ENCODE assay signal across 10 cellular contexts in genomic region chr6:42315220-42315990, GRCh38.
DNase-seq lines count a peak whose midpoint lies in the region; FAIRE-seq and TF ChIP-seq lines count a peak whose summit lies in the region.
"Had no signal": no experiment of that assay in that cellular context is flagged by ENCODE, and none has a peak within 500 bp of the region (broad histone marks: within the 10 kb centered on the region; RNA-seq: fewer than 3 reads in every experiment).

No MANE protein-coding gene starts in this region.

- H3K4me1 Mint-ChIP-seq in CD8-positive, alpha-beta memory T cell, result peaks cover 62 to 77% (median 73%) of the 10 kb centered on the region in 3 donors

- H3K36me3 Mint-ChIP-seq in CD8-positive, alpha-beta memory T cell, result peaks cover 0 to 26% (median 13%) of the 10 kb centered on the region in 3 donors

- 83% methylated on average over 9 of the region's 10 CpGs for WGBS in HUES64
- 83 to 96% methylated on average over 10 of the region's 10 CpGs for WGBS in tibial nerve, 2 donors

- in situ Hi-C loops in brain microvascular endothelial cell (cut with HindIII; ENCODE audit: low pct_ligation_motif_present, low sequenced_read_pairs), result no loop called here

- no peak overlapping the region for H3K27ac ChIP-seq in CD8-positive, alpha-beta memory T cell (ENCODE audit: low read depth, low read length)
- H3K27ac ChIP-seq in HUES64 (ENCODE audit: low read depth, low read length), result peak overlapping the region; percentile 89
- peak overlapping the region; percentile 88 for H3K27ac ChIP-seq in brain microvascular endothelial cell
- peak overlapping the region; percentile 83 for H3K27ac ChIP-seq in osteoblast (ENCODE audit: low read depth, low read length)
- H3K27ac ChIP-seq in tibial nerve, result no peak overlapping the region
- H3K27ac ChIP-seq: prostate gland had no signal

- H3K9me3 Mint-ChIP-seq in CD8-positive, alpha-beta memory T cell, result no peaks in the 10 kb centered on the region
- H3K9me3 Mint-ChIP-seq: memory B cell had no signal

- H4K20me1 ChIP-seq in osteoblast (ENCODE audit: insufficient read depth, low read length), result no peaks in the 10 kb centered on the region

- peak overlapping the region in 1 of 7 donors; percentile 3 for H3K4me3 Mint-ChIP-seq in CD8-positive, alpha-beta memory T cell
- H3K4me3 Mint-ChIP-seq: memory B cell had no signal

- peaks cover 9% of the 10 kb centered on the region for H3K79me2 ChIP-seq in osteoblast (ENCODE audit: insufficient read depth, low read length)

- peaks cover 30% of the 10 kb centered on the region for H3K4me1 ChIP-seq in CD8-positive, alpha-beta memory T cell (ENCODE audit: insufficient read depth, low read length)
- H3K4me1 ChIP-seq in HUES64 (ENCODE audit: insufficient read depth, low read length) (peaks cover 33% of the 10 kb centered on the region), osteoblast (ENCODE audit: insufficient read depth, low read length) (peaks cover 46% of the 10 kb centered on the region), tibial nerve (peaks cover 0 to 32% (median 3%) of the 10 kb centered on the region in 4 donors)
- H3K4me1 ChIP-seq: prostate gland had no signal

- peak overlapping the region; percentile 75 for H3K4me2 ChIP-seq in osteoblast (ENCODE audit: insufficient read depth, low read length)

- POLR2A ChIA-PET in CD8-positive, alpha-beta memory T cell (lab: Charles Lee), result no interaction called here

- no peak overlapping the region for H3K4me3 ChIP-seq in CD8-positive, alpha-beta memory T cell (ENCODE audit: low read length)
- no peak overlapping the region for H3K4me3 ChIP-seq in HUES64 (ENCODE audit: low read length)
- no peak overlapping the region for H3K4me3 ChIP-seq in brain microvascular endothelial cell (ENCODE audit: low read depth, low read length)
- peak overlapping the region; percentile 41 for H3K4me3 ChIP-seq in osteoblast (ENCODE audit: insufficient read depth, low read length)
- H3K4me3 ChIP-seq in tibial nerve, result no peak overlapping the region
- H3K4me3 ChIP-seq: prostate gland had no signal

- H2AFZ ChIP-seq in osteoblast (ENCODE audit: low read length), result no peak overlapping the region

- no peaks in the 10 kb centered on the region for H3K36me3 ChIP-seq in CD8-positive, alpha-beta memory T cell (ENCODE audit: insufficient read depth, low read length)
- no peaks in the 10 kb centered on the region for H3K36me3 ChIP-seq in HUES64 (ENCODE audit: insufficient read depth, low read length)
- H3K36me3 ChIP-seq in brain microvascular endothelial cell (replicated peaks), result no peaks in the 10 kb centered on the region
- no peaks in the 10 kb centered on the region for H3K36me3 ChIP-seq in osteoblast (ENCODE audit: insufficient read depth, low read length)
- H3K36me3 ChIP-seq in tibial nerve, result no peaks in the 10 kb centered on the region
- H3K36me3 ChIP-seq: prostate gland had no signal

- TF ChIP-seq POLR2A in GM12891 (IDR thresholded peaks at IDR 0.05; ENCODE audit: low read depth, low read length) (no peak), tibial nerve (IDR thresholded peaks at IDR 0.05) (no peak)

- DNase-seq in CD8-positive, alpha-beta memory T cell, result no peak
- no peak for DNase-seq in brain microvascular endothelial cell
- no peak for DNase-seq in osteoblast (ENCODE audit: insufficient read length, low spot score, missing footprints)
- DNase-seq in effector CD8-positive, alpha-beta T cell (lab: John Stamatoyannopoulos, UW), result no peak
- no peak for DNase-seq in GM12891 (ENCODE audit: insufficient read length, low spot score)
- DNase-seq in tibial nerve (ENCODE audit: low spot score in 2 of 2), result no peak
- DNase-seq: T-helper 9 cell had no signal

- CTCF ChIA-PET in CD8-positive, alpha-beta memory T cell (lab: Charles Lee), result interaction anchor here (1.4 to 1.7 kb wide), 2 partner anchors 59 to 232 kb away, joined by 3 to 4 read pairs; no protein-coding TSS in a partner anchor

- FAIRE-seq in GM12891 (lab: Jason Lieb, UNC), result no peak

- no peaks in the 10 kb centered on the region for H3K27me3 ChIP-seq in CD8-positive, alpha-beta memory T cell (ENCODE audit: insufficient read depth, low read length, poor library complexity, severe bottlenecking)
- no peaks in the 10 kb centered on the region for H3K27me3 ChIP-seq in HUES64 (ENCODE audit: insufficient read depth, low read length)
- H3K27me3 ChIP-seq in brain microvascular endothelial cell (replicated peaks), result no peaks in the 10 kb centered on the region
- no peaks in the 10 kb centered on the region for H3K27me3 ChIP-seq in osteoblast (ENCODE audit: insufficient read depth, low read length)
- no peaks in the 10 kb centered on the region for H3K27me3 ChIP-seq in tibial nerve

- no peak for TF ChIP-seq EP300 in tibial nerve (IDR thresholded peaks at IDR 0.05)

- TF ChIP-seq CTCF in brain microvascular endothelial cell (IDR thresholded peaks at IDR 0.05; ENCODE audit: low read depth, low read length, missing control alignments), result no peak
- no peak for TF ChIP-seq CTCF in osteoblast (IDR thresholded peaks at IDR 0.05; ENCODE audit: extremely low read depth, low read depth, low read length)
- TF ChIP-seq CTCF in tibial nerve (IDR thresholded peaks at IDR 0.05), result no peak

- peaks cover 0 to 1% of the 10 kb centered on the region in 2 donors for H3K27me3 Mint-ChIP-seq in CD8-positive, alpha-beta memory T cell
- H3K27me3 Mint-ChIP-seq: memory B cell had no signal

- H3K27ac Mint-ChIP-seq in CD8-positive, alpha-beta memory T cell, result peak overlapping the region in 7 of 8 donors; percentile 14 to 86 (median 71)

- H3K9me3 ChIP-seq in CD8-positive, alpha-beta memory T cell (ENCODE audit: low read length), result no peaks in the 10 kb centered on the region
- H3K9me3 ChIP-seq in HUES64 (ENCODE audit: insufficient read depth, low read depth, low read length) (no peaks in the 10 kb centered on the region), osteoblast (ENCODE audit: low read depth, low read length) (no peaks in the 10 kb centered on the region), tibial nerve (no peaks in the 10 kb centered on the region)
- H3K9me3 ChIP-seq: prostate gland had no signal

- H3K9ac ChIP-seq in HUES64 (ENCODE audit: low read depth, low read length), result no peak overlapping the region

TF ChIP-seq in GM12891, 5 proteins besides CTCF, POLR2A, EP300 and RAD21:
- no peak for TF ChIP-seq SPI1 (IDR thresholded peaks at IDR 0.05; ENCODE audit: low read depth, low read length)
- no peak for TF ChIP-seq POU2F2 (IDR thresholded peaks at IDR 0.05; ENCODE audit: low read depth, low read length)
- no peak for TF ChIP-seq TAF1 (IDR thresholded peaks at IDR 0.05; ENCODE audit: low read depth, low read length)
- no peak for TF ChIP-seq PAX5 (IDR thresholded peaks at IDR 0.05; ENCODE audit: insufficient read depth, low read length, severe bottlenecking)
- TF ChIP-seq POLR2AphosphoS5 (IDR thresholded peaks at IDR 0.05; ENCODE audit: low read depth, low read length), result no peak

Comparison
In these comparisons a context has a peak if more than half of its experiments do, and no peak if none do; other contexts are left out.
1. H3K27ac ChIP-seq: peak in HUES64 (single experiment), brain microvascular endothelial cell (single experiment) and osteoblast (single experiment); none in CD8-positive, alpha-beta memory T cell (single experiment) and tibial nerve (0 of 4).